In genomic region chr1:53195913-53196484, GRCh38 we compare ENCODE assay signal across 1 cellular context.
TF ChIP-seq lines count a peak whose summit lies in the region.

No MANE protein-coding gene starts in this region.

TF ChIP-seq in WTC11, 78 proteins besides CTCF, POLR2A, EP300 and RAD21 (continued from another document):
- TF ChIP-seq ATF3 (CRISPR knock-in tag; conservative IDR thresholded peaks at IDR 0.05) (no peak), TP53 (CRISPR knock-in tag; IDR thresholded peaks at IDR 0.05) (no peak), NFATC4 (CRISPR knock-in tag; IDR thresholded peaks at IDR 0.05) (no peak), ZNF532 (CRISPR knock-in tag; IDR thresholded peaks at IDR 0.05; ENCODE audit: borderline replicate concordance) (no peak), PRRX2 (CRISPR knock-in tag; IDR thresholded peaks at IDR 0.05) (no peak)
